Comparison of ENCODE assay signal across 9 cellular contexts in the genomic region with DNA sequence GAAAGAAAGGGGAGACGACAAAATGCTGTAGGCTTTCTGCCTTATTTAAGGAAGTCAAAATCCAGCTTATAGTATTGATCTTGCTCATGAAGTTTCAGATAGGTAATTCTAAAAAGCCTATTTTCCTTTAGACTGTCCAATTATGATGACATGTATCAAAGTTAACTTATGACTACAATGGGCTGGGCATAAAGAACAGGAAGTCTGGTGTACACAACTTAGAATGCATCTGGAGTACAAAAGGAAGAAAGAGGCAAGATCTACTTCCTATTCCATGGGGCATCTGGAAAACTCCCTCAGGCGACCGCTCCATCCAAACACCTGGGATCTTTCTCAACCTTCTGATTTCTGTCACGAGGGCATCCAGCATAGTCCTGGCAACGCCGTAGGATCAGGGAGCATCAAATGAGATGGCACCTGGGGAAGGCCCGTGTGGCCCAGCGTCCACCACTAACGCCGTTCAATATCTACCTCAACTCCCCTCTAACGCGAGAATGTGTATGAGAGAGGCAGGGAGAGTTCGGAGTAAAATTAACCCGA. TPM values are rescaled to one million over a fixed set of nuclear protein-coding genes. Genes with fewer than 3 reads are reported as not detected.
DNase-seq lines count a peak whose midpoint lies in the region; ATAC-seq and TF ChIP-seq lines count a peak whose summit lies in the region.
"Had no signal": no experiment of that assay in that cellular context is flagged by ENCODE, and none has a peak within 500 bp of the region (broad histone marks: within the 10 kb centered on the region; RNA-seq: fewer than 3 reads in every experiment).

No MANE protein-coding gene starts in this region.

- no peaks in the 10 kb centered on the region for H3K9me3 Mint-ChIP-seq in T-cell

- intact Hi-C loops in sciatic nerve (cut with DNase I) = no loop called here

- peaks cover 63 to 64% (median 63%) of the 10 kb centered on the region in 3 donors for H3K4me1 Mint-ChIP-seq in T-cell

- CTCF ChIA-PET in T-cell (lab: Charles Lee) = no interaction called here

- H3K27me3 Mint-ChIP-seq in T-cell = no peaks in the 10 kb centered on the region

- H3K27ac Mint-ChIP-seq in T-cell = peak overlapping the region; percentile 86 to 88

- POLR2A ChIA-PET in T-cell (lab: Charles Lee) = no interaction called here

- peak; percentile 15 for ATAC-seq in HG03196 (IDR thresholded peaks at IDR 0.05; ENCODE audit: unreplicated experiment)
- ATAC-seq in T-cell (replicated peaks in 1 of 4) = peak; percentile 2 to 16 (median 8)
- ATAC-seq in sciatic nerve = peak; percentile 53

- H3K36me3 Mint-ChIP-seq in T-cell = peaks cover 18% of the 10 kb centered on the region

- no peak for TF ChIP-seq CTCF in 22Rv1 (IDR thresholded peaks at IDR 0.05)
- TF ChIP-seq CTCF in GM13977 (IDR thresholded peaks at IDR 0.05; ENCODE audit: extremely low read depth, insufficient read depth, missing control alignments) = no peak
- no peak for TF ChIP-seq CTCF in fibroblast of the aortic adventitia (IDR thresholded peaks at IDR 0.05; ENCODE audit: insufficient read depth, low read length)

- H3K4me3 ChIP-seq in fibroblast of the aortic adventitia (ENCODE audit: low read depth, low read length) = peak overlapping the region; percentile 82

- in situ Hi-C loops in GM13977 (cut with MboI; ENCODE audit: low pct_unique_long_range_greater_than_20kb, low sequenced_read_pairs, unreplicated experiment) = no loop called here

- peak; percentile 5 for DNase-seq in GM13977 (ENCODE audit: low spot score)
- no peak for DNase-seq in T-cell
- DNase-seq in fibroblast of the aortic adventitia (ENCODE audit: low read depth) = peak; percentile 26
- no peak for DNase-seq in sciatic nerve (ENCODE audit: low spot score)
- no peak for DNase-seq in OCI-M2 (lab: John Stamatoyannopoulos, UW; ENCODE audit: unreplicated experiment)
- DNase-seq in stimulated activated CD4-positive, alpha-beta T cell treated with anti-CD3 and anti-CD28 coated beads, Interleukin-4, amount 100 ng/mL, for 1 hour = no peak

- H3K27ac ChIP-seq in 22Rv1 = peak overlapping the region; percentile 95

- H3K4me3 Mint-ChIP-seq in T-cell = peak overlapping the region; percentile 90 to 95 (median 92)

RNA-seq across cellular contexts. Expression of a gene that starts 0.5 kb away (rescaled TPM):
- total RNA-seq in T-cell (10 to 100 TPM; 12.7 to 18.0 (median 14.3) TPM), fibroblast of the aortic adventitia (ENCODE audit: low replicate concordance) (3.1 and 4.3 TPM in 2 replicates), sciatic nerve (5.4 TPM)

RNA-seq across cellular contexts. Expression of a gene that starts 31.5 kb away (rescaled TPM):
- total RNA-seq in T-cell (not detected), fibroblast of the aortic adventitia (ENCODE audit: low replicate concordance) (not detected in 2 replicates), sciatic nerve (not detected)
- total RNA-seq: left cardiac atrium had no signal

RNA-seq across cellular contexts. Expression of a gene that starts 33.2 kb away (rescaled TPM):
- 1 to 10 TPM; 1.2 to 4.9 (median 4.1) TPM for total RNA-seq in T-cell
- total RNA-seq in fibroblast of the aortic adventitia (ENCODE audit: low replicate concordance) = 0.72 and 1.4 TPM in 2 replicates
- 0.80 TPM for total RNA-seq in sciatic nerve

Comparison
In these comparisons a context has a peak if more than half of its experiments do, and no peak if none do; other contexts are left out.
1. DNase-seq: peak in GM13977 (single experiment) and fibroblast of the aortic adventitia (single experiment); none in T-cell (0 of 34), sciatic nerve (single experiment), OCI-M2 (single experiment) and stimulated activated CD4-positive, alpha-beta T cell treated with anti-CD3 and anti-CD28 coated beads, Interleukin-4, amount 100 ng/mL, for 1 hour (single experiment).
2. Peak in every context shown above with its lines, with median percentiles within 50 percentile points of each other: ATAC-seq.